Comparison of ENCODE assay signal across 1 cellular context in the genomic region with DNA sequence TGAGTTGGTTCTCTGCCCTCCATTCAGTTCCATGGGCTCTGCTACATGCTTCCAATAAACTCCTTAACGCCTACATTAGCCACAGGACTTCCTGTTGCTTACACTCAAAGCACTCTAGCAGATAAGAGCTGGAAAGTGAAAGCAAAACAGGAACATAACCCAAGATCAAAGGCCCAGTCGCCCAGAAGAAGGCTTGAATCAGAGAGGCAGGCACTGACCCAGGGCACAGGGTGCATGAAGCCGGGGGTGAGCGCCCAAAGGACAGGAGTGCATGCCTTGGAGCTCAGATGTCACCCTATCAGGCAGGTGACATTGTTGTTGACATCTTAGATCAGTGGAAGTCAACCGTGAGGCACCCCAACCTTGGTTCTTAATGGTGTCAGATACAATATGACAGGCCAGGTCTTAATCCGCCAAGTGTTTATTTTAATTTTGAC.
TF ChIP-seq lines count a peak whose summit lies in the region.

No MANE protein-coding gene starts in this region.

TF ChIP-seq in K562, 482 proteins besides CTCF, POLR2A, EP300 and RAD21 (continued from another document):
- TF ChIP-seq, protein P1, sequence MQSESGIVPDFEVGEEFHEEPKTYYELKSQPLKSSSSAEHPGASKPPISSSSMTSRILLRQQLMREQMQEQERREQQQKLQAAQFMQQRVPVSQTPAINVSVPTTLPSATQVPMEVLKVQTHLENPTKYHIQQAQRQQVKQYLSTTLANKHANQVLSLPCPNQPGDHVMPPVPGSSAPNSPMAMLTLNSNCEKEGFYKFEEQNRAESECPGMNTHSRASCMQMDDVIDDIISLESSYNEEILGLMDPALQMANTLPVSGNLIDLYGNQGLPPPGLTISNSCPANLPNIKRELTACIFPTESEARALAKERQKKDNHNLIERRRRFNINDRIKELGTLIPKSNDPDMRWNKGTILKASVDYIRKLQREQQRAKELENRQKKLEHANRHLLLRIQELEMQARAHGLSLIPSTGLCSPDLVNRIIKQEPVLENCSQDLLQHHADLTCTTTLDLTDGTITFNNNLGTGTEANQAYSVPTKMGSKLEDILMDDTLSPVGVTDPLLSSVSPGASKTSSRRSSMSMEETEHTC (IDR thresholded peaks at IDR 0.05), result no peak
- TF ChIP-seq, protein P2, sequence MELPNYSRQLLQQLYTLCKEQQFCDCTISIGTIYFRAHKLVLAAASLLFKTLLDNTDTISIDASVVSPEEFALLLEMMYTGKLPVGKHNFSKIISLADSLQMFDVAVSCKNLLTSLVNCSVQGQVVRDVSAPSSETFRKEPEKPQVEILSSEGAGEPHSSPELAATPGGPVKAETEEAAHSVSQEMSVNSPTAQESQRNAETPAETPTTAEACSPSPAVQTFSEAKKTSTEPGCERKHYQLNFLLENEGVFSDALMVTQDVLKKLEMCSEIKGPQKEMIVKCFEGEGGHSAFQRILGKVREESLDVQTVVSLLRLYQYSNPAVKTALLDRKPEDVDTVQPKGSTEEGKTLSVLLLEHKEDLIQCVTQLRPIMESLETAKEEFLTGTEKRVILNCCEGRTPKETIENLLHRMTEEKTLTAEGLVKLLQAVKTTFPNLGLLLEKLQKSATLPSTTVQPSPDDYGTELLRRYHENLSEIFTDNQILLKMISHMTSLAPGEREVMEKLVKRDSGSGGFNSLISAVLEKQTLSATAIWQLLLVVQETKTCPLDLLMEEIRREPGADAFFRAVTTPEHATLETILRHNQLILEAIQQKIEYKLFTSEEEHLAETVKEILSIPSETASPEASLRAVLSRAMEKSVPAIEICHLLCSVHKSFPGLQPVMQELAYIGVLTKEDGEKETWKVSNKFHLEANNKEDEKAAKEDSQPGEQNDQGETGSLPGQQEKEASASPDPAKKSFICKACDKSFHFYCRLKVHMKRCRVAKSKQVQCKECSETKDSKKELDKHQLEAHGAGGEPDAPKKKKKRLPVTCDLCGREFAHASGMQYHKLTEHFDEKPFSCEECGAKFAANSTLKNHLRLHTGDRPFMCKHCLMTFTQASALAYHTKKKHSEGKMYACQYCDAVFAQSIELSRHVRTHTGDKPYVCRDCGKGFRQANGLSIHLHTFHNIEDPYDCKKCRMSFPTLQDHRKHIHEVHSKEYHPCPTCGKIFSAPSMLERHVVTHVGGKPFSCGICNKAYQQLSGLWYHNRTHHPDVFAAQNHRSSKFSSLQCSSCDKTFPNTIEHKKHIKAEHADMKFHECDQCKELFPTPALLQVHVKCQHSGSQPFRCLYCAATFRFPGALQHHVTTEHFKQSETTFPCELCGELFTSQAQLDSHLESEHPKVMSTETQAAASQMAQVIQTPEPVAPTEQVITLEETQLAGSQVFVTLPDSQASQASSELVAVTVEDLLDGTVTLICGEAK (IDR thresholded peaks at IDR 0.05), result 0 out of 2 replicates have a peak, but pooled peaks have one; percentile 46
- TF ChIP-seq, protein P2 (CRISPR knock-in tag; IDR thresholded peaks at IDR 0.05), result no peak
- TF ChIP-seq GABPA (tag; conservative IDR thresholded peaks at IDR 0.05; ENCODE audit: low read depth) (peak; percentile 78), ETV1 (tag; conservative IDR thresholded peaks at IDR 0.05; ENCODE audit: low read depth) (peak; percentile 86), L3MBTL2 (IDR thresholded peaks at IDR 0.05) (0 out of 2 replicates have a peak, but pooled peaks have one; percentile 40), SLC30A9 (CRISPR knock-in tag; IDR thresholded peaks at IDR 0.05) (no peak), ELF2 (CRISPR knock-in tag; IDR thresholded peaks at IDR 0.05) (0 out of 2 replicates have a peak, but pooled peaks have one; percentile 18), KDM1A (IDR thresholded peaks at IDR 0.05) (no peak), NR2C2 (CRISPR knock-in tag; IDR thresholded peaks at IDR 0.05) (no peak), NR2C2 (tag; IDR thresholded peaks at IDR 0.05) (peak; percentile 35; the same call in 1 of the 2 replicates), ZFP1 (CRISPR knock-in tag; IDR thresholded peaks at IDR 0.05) (0 out of 2 replicates have a peak, but pooled peaks have one; percentile 33), DPF2 (IDR thresholded peaks at IDR 0.05) (0 out of 2 replicates have a peak, but pooled peaks have one; percentile 19), JUND (IDR thresholded peaks at IDR 0.05; ENCODE audit: borderline replicate concordance, low read depth, low read length) (0 out of 2 replicates have a peak, but pooled peaks have one; percentile 13), JUND (tag; IDR thresholded peaks at IDR 0.05; ENCODE audit: borderline replicate concordance, low read depth, low read length) (0 out of 3 replicates have a peak, but pooled peaks have one; percentile 22), HEY1 (CRISPR knock-in tag; IDR thresholded peaks at IDR 0.05; ENCODE audit: borderline replicate concordance) (no peak), NFATC3 (IDR thresholded peaks at IDR 0.05) (no peak), ZNF766 (CRISPR knock-in tag; conservative IDR thresholded peaks at IDR 0.05) (peak; percentile 81), ZKSCAN1 (IDR thresholded peaks at IDR 0.05; ENCODE audit: low read depth, low read length) (no peak), ERF (CRISPR knock-in tag; IDR thresholded peaks at IDR 0.05) (0 out of 2 replicates have a peak, but pooled peaks have one; percentile 42), RFX5 (IDR thresholded peaks at IDR 0.05; ENCODE audit: low read depth, low read length) (no peak), ZNF146 (CRISPR knock-in tag; IDR thresholded peaks at IDR 0.05; ENCODE audit: unreplicated experiment) (no peak), KLF6 (CRISPR knock-in tag; IDR thresholded peaks at IDR 0.05; ENCODE audit: borderline replicate concordance) (no peak), SPI1 (IDR thresholded peaks at IDR 0.05; ENCODE audit: borderline replicate concordance, low read depth, low read length) (peak; percentile 37; the same call in 1 of the 2 replicates), ZNF184 (CRISPR knock-in tag; IDR thresholded peaks at IDR 0.05) (no peak), ZNF175 (CRISPR knock-in tag; IDR thresholded peaks at IDR 0.05; ENCODE audit: low read depth) (no peak), CREB1 (IDR thresholded peaks at IDR 0.05) (no peak), CREB1 (CRISPR knock-in tag; IDR thresholded peaks at IDR 0.05) (no peak), PTTG1 (tag; IDR thresholded peaks at IDR 0.05; ENCODE audit: low read depth) (no peak), BACH1 (tag; IDR thresholded peaks at IDR 0.05) (0 out of 2 replicates have a peak, but pooled peaks have one; percentile 20), MAFK (IDR thresholded peaks at IDR 0.05; ENCODE audit: low read length) (no peak), TSC22D4 (tag; IDR thresholded peaks at IDR 0.05) (no peak), SREBF1 (IDR thresholded peaks at IDR 0.05; ENCODE audit: borderline replicate concordance, low read depth, low read length) (no peak), CSDE1 (IDR thresholded peaks at IDR 0.05) (no peak), SRSF3 (IDR thresholded peaks at IDR 0.05; ENCODE audit: insufficient read depth, low read length) (no peak), RCOR1 (IDR thresholded peaks at IDR 0.05; ENCODE audit: borderline replicate concordance in 1 of 2, low read depth in 2 of 2, low read length in 2 of 2) (no peak), FOXK2 (conservative IDR thresholded peaks at IDR 0.05 in 1 of 2, IDR thresholded peaks at IDR 0.05 in 1 of 2; ENCODE audit: low read depth in 2 of 2) (peak; percentile 50 to 82; a peak in 2 of 4 replicates), TAF7 (tag; IDR thresholded peaks at IDR 0.05) (peak; percentile 12; the same call in 1 of the 2 replicates), ZNF644 (tag; IDR thresholded peaks at IDR 0.05; ENCODE audit: low read depth) (peak; percentile 65; the same call in 1 of the 2 replicates), ELF4 (CRISPR knock-in tag; IDR thresholded peaks at IDR 0.05) (peak; percentile 52; the same call in 1 of the 2 replicates)
- TF ChIP-seq, protein P3, sequence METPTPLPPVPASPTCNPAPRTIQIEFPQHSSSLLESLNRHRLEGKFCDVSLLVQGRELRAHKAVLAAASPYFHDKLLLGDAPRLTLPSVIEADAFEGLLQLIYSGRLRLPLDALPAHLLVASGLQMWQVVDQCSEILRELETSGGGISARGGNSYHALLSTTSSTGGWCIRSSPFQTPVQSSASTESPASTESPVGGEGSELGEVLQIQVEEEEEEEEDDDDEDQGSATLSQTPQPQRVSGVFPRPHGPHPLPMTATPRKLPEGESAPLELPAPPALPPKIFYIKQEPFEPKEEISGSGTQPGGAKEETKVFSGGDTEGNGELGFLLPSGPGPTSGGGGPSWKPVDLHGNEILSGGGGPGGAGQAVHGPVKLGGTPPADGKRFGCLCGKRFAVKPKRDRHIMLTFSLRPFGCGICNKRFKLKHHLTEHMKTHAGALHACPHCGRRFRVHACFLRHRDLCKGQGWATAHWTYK (CRISPR knock-in tag; IDR thresholded peaks at IDR 0.05), result peak; percentile 45; the same call in 1 of the 2 replicates
- TF ChIP-seq, protein P4, sequence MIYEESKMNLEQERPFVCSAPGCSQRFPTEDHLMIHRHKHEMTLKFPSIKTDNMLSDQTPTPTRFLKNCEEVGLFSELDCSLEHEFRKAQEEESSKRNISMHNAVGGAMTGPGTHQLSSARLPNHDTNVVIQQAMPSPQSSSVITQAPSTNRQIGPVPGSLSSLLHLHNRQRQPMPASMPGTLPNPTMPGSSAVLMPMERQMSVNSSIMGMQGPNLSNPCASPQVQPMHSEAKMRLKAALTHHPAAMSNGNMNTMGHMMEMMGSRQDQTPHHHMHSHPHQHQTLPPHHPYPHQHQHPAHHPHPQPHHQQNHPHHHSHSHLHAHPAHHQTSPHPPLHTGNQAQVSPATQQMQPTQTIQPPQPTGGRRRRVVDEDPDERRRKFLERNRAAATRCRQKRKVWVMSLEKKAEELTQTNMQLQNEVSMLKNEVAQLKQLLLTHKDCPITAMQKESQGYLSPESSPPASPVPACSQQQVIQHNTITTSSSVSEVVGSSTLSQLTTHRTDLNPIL (CRISPR knock-in tag; IDR thresholded peaks at IDR 0.05), result no peak
- TF ChIP-seq, protein P5, sequence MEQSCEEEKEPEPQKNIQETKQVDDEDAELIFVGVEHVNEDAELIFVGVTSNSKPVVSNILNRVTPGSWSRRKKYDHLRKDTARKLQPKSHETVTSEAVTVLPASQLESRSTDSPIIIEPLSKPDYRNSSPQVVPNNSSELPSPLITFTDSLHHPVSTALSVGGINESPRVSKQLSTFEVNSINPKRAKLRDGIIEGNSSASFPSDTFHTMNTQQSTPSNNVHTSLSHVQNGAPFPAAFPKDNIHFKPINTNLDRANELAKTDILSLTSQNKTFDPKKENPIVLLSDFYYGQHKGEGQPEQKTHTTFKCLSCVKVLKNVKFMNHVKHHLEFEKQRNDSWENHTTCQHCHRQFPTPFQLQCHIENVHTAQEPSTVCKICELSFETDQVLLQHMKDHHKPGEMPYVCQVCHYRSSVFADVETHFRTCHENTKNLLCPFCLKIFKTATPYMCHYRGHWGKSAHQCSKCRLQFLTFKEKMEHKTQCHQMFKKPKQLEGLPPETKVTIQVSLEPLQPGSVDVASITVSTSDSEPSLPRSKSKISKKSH (CRISPR knock-in tag; IDR thresholded peaks at IDR 0.05), result no peak
- TF ChIP-seq, protein P6, sequence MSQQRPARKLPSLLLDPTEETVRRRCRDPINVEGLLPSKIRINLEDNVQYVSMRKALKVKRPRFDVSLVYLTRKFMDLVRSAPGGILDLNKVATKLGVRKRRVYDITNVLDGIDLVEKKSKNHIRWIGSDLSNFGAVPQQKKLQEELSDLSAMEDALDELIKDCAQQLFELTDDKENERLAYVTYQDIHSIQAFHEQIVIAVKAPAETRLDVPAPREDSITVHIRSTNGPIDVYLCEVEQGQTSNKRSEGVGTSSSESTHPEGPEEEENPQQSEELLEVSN (IDR thresholded peaks at IDR 0.05; ENCODE audit: borderline replicate concordance in 1 of 2, extremely low read depth in 1 of 2, insufficient read depth in 1 of 2, insufficient read length in 1 of 2, low read depth in 1 of 2, low read length in 1 of 2, poor library complexity in 1 of 2, severe bottlenecking in 1 of 2), result no peak
- TF ChIP-seq, protein P7, sequence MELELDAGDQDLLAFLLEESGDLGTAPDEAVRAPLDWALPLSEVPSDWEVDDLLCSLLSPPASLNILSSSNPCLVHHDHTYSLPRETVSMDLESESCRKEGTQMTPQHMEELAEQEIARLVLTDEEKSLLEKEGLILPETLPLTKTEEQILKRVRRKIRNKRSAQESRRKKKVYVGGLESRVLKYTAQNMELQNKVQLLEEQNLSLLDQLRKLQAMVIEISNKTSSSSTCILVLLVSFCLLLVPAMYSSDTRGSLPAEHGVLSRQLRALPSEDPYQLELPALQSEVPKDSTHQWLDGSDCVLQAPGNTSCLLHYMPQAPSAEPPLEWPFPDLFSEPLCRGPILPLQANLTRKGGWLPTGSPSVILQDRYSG (tag; conservative IDR thresholded peaks at IDR 0.05; ENCODE audit: low read depth), result peak; percentile 88
